25 cellular contexts compared by ENCODE assay signal in genomic region chr4:6632125-6632524, GRCh38. TPM values are rescaled to one million over a fixed set of nuclear protein-coding genes. Genes with fewer than 3 reads are reported as not detected.
A peak's percentile ranks its signal among the peaks of the same experiment; 100 is the strongest.
DNase-seq lines count a peak whose midpoint lies in the region; ATAC-seq and TF ChIP-seq lines count a peak whose summit lies in the region.
"Had no signal": no experiment of that assay in that cellular context is flagged by ENCODE, and none has a peak within 500 bp of the region (broad histone marks: within the 10 kb centered on the region; RNA-seq: fewer than 3 reads in every experiment).

No MANE protein-coding gene starts in this region.

- H3K23ac ChIP-seq in H9 (ENCODE audit: insufficient read length, low read depth, low read length), result no peak overlapping the region

- ATAC-seq in GM19463 (IDR thresholded peaks at IDR 0.05; ENCODE audit: unreplicated experiment) (no peak), GM19324 (IDR thresholded peaks at IDR 0.05; ENCODE audit: low FRiP score, unreplicated experiment) (no peak)
- ATAC-seq: Panc1 had no signal

- no peak for TF ChIP-seq CTCF in H9 (conservative IDR thresholded peaks at IDR 0.05)
- TF ChIP-seq CTCF in esophagus squamous epithelium (IDR thresholded peaks at IDR 0.05), result no peak
- no peak for TF ChIP-seq CTCF in suprapubic skin (IDR thresholded peaks at IDR 0.05)
- TF ChIP-seq CTCF in testis (IDR thresholded peaks at IDR 0.05), result no peak

- no peak overlapping the region for H2BK12ac ChIP-seq in H9 (ENCODE audit: insufficient read length, low read depth, low read length)

- H3K27me3 ChIP-seq in H9 (ENCODE audit: insufficient read depth, low read length) (no peaks in the 10 kb centered on the region), esophagus squamous epithelium (no peaks in the 10 kb centered on the region), suprapubic skin (no peaks in the 10 kb centered on the region), testis (no peaks in the 10 kb centered on the region)
- H3K27me3 ChIP-seq: MG63 had no signal

- no peak overlapping the region for H3K14ac ChIP-seq in H9 (ENCODE audit: insufficient read depth, low read length)

- WGBS in H9 (ENCODE audit: extremely low coverage, insufficient read length, low lambda C conversion rate), result no CpG with 5 or more reads among the region's 4 CpGs
- WGBS in esophagus squamous epithelium, 2 donors, result 82 to 89% methylated on average over 2 to 4 of the region's 4 CpGs
- 87% methylated on average over 4 of the region's 4 CpGs for WGBS in suprapubic skin
- WGBS in testis, 2 donors, result 94 to 100% methylated on average over 3 to 4 of the region's 4 CpGs

- no peaks in the 10 kb centered on the region for H3K9me3 Mint-ChIP-seq in activated naive CD4-positive, alpha-beta T cell treated with anti-CD3 and anti-CD28 coated beads for 36 hours
- H3K9me3 Mint-ChIP-seq in H9, result no peaks in the 10 kb centered on the region
- H3K9me3 Mint-ChIP-seq: CD4-positive, alpha-beta T cell; GM23338 had no signal

- H3K36me3 ChIP-seq in esophagus squamous epithelium, result no peaks in the 10 kb centered on the region
- H3K36me3 ChIP-seq in suprapubic skin, result no peaks in the 10 kb centered on the region
- no peaks in the 10 kb centered on the region for H3K36me3 ChIP-seq in testis (ENCODE audit: low read depth, missing control alignments)
- H3K36me3 ChIP-seq: MG63 had no signal

- H3K9me3 ChIP-seq in H9 (ENCODE audit: control insufficient read depth, low read depth, low read length), result no peaks in the 10 kb centered on the region
- H3K9me3 ChIP-seq in esophagus squamous epithelium, result no peaks in the 10 kb centered on the region
- H3K9me3 ChIP-seq in suprapubic skin, result no peaks in the 10 kb centered on the region
- no peaks in the 10 kb centered on the region for H3K9me3 ChIP-seq in testis
- H3K9me3 ChIP-seq: MG63 had no signal

- no peaks in the 10 kb centered on the region for H3K36me3 Mint-ChIP-seq in activated naive CD4-positive, alpha-beta T cell treated with anti-CD3 and anti-CD28 coated beads for 36 hours (ENCODE audit: low read depth)
- H3K36me3 Mint-ChIP-seq in H9 (ENCODE audit: insufficient read depth in 1 of 3, low read depth in 3 of 3), result no peaks in the 10 kb centered on the region

- no peaks in the 10 kb centered on the region for H3K79me1 ChIP-seq in H9 (ENCODE audit: insufficient read depth, low read depth, low read length, poor library complexity, severe bottlenecking)

- no peak overlapping the region for H3K56ac ChIP-seq in H9 (ENCODE audit: insufficient read length, low read depth, low read length)

- H3K27me3 Mint-ChIP-seq in activated naive CD4-positive, alpha-beta T cell treated with anti-CD3 and anti-CD28 coated beads for 36 hours (ENCODE audit: low read depth), result no peaks in the 10 kb centered on the region
- H3K27me3 Mint-ChIP-seq in H9 (ENCODE audit: low read depth), result no peaks in the 10 kb centered on the region; the same call in none of the 2 replicates
- H3K27me3 Mint-ChIP-seq: CD4-positive, alpha-beta T cell had no signal

- no peak overlapping the region for H4K5ac ChIP-seq in H9 (ENCODE audit: insufficient read length, low read depth, low read length)

- CTCF ChIA-PET in activated naive CD4-positive, alpha-beta T cell treated with anti-CD3 and anti-CD28 coated beads for 36 hours (lab: Charles Lee), result no interaction called here

- no peak overlapping the region for H2BK15ac ChIP-seq in H9 (ENCODE audit: low read depth, low read length)

- no peak overlapping the region for H4K8ac ChIP-seq in H9 (replicated peaks; ENCODE audit: insufficient read length, low read depth, low read length)

- H3K4me2 ChIP-seq in H9 (ENCODE audit: insufficient read depth, insufficient read length, low read length), result no peak overlapping the region
- H3K4me2 ChIP-seq: GM23338 had no signal

- H3K18ac ChIP-seq in H9 (ENCODE audit: insufficient read length, low read depth, low read length), result no peak overlapping the region

- H2AK5ac ChIP-seq in H9 (ENCODE audit: insufficient read length, low read length), result no peak overlapping the region

- DNase-seq in activated naive CD4-positive, alpha-beta T cell treated with anti-CD3 and anti-CD28 coated beads for 36 hours, result no peak
- DNase-seq in activated naive CD4-positive, alpha-beta T cell (lab: John Stamatoyannopoulos, UW), result no peak
- DNase-seq in H9, result no peak
- no peak for DNase-seq in esophagus squamous epithelium (lab: John Stamatoyannopoulos, UW)
- peak in 1 of 2 donors; percentile 16 for DNase-seq in suprapubic skin (ENCODE audit: low spot score in 2 of 2)
- no peak for DNase-seq in testis
- DNase-seq: CD4-positive, alpha-beta T cell; DMS53; HCEC 1CT; IMR-90; KG1; MG63; NCI-H1105 treated with DMSO at 0.1 percent for 48 hours; NCI-H146; NCI-H1930; NCI-H2107; NCI-H446; NCI-H526; NCI-H82; NK-92 treated with Interleukin-12 subunit alpha and Interleukin-12 subunit beta, amount 100 ng/mL, for 24 hours; SHP77 treated with DMSO at 0.1 percent for 48 hours had no signal

- H3K27ac Mint-ChIP-seq in activated naive CD4-positive, alpha-beta T cell treated with anti-CD3 and anti-CD28 coated beads for 36 hours, result peak overlapping the region; percentile 16
- peak overlapping the region in 2 of 3 experiments; percentile 38 to 41; a peak in 2 of 7 replicates for H3K27ac Mint-ChIP-seq in H9
- H3K27ac Mint-ChIP-seq: CD4-positive, alpha-beta T cell had no signal

- H3K9ac ChIP-seq in H9 (ENCODE audit: extremely low read depth, insufficient read length, low read length), result no peak overlapping the region

- H3K4me3 Mint-ChIP-seq in activated naive CD4-positive, alpha-beta T cell treated with anti-CD3 and anti-CD28 coated beads for 36 hours, result no peak overlapping the region
- H3K4me3 Mint-ChIP-seq in H9, result no peak overlapping the region
- H3K4me3 Mint-ChIP-seq: CD4-positive, alpha-beta T cell; GM23338 had no signal

- H2BK120ac ChIP-seq in H9 (ENCODE audit: low read depth, low read length, poor library complexity, severe bottlenecking), result no peak overlapping the region

- no peak overlapping the region; the same call in 1 of the 2 replicates for H3K4ac ChIP-seq in H9 (ENCODE audit: low read depth, low read length)

- intact Hi-C loops in activated naive CD4-positive, alpha-beta T cell treated with anti-CD3 and anti-CD28 coated beads for 36 hours (cut with micrococcal nuclease), result no loop called here
- intact Hi-C loops in esophagus squamous epithelium (cut with DNase I) (no loop called here), testis (cut with DNase I; ENCODE audit: low total_unique reads) (no loop called here)

- H3K23me2 ChIP-seq in H9 (ENCODE audit: insufficient read length, low read depth, low read length, poor library complexity, severe bottlenecking), result no peaks in the 10 kb centered on the region

- TF ChIP-seq POLR2A in esophagus squamous epithelium (IDR thresholded peaks at IDR 0.05), result no peak
- TF ChIP-seq POLR2A in suprapubic skin (IDR thresholded peaks at IDR 0.05), result no peak
- TF ChIP-seq POLR2A in testis (IDR thresholded peaks at IDR 0.05), result no peak

- H4K20me1 ChIP-seq in H9 (ENCODE audit: control insufficient read depth, insufficient read depth, insufficient read length), result no peaks in the 10 kb centered on the region

- H3K4me3 ChIP-seq in esophagus squamous epithelium, result no peak overlapping the region
- no peak overlapping the region for H3K4me3 ChIP-seq in suprapubic skin
- no peak overlapping the region for H3K4me3 ChIP-seq in testis
- H3K4me3 ChIP-seq: GM23338, MG63 had no signal

- no peaks in the 10 kb centered on the region; the same call in 1 of the 2 replicates for H3K4me1 ChIP-seq in H9 (ENCODE audit: insufficient read depth, low read length)
- H3K4me1 ChIP-seq in esophagus squamous epithelium, result peaks cover 0 to 27% (median 6%) of the 10 kb centered on the region in 3 donors
- peaks cover 19% of the 10 kb centered on the region for H3K4me1 ChIP-seq in suprapubic skin
- no peaks in the 10 kb centered on the region for H3K4me1 ChIP-seq in testis

- H3T11ph ChIP-seq in H9 (ENCODE audit: low read length), result no peak overlapping the region

- no peak overlapping the region for H4K91ac ChIP-seq in H9 (ENCODE audit: insufficient read length, low read depth, low read length)

- H2AFZ ChIP-seq in H9 (ENCODE audit: low read length), result no peak overlapping the region
- H2AFZ ChIP-seq: GM23338 had no signal

- H3K27ac ChIP-seq in H9 (ENCODE audit: insufficient read length, low read depth, low read length) (no peak overlapping the region), esophagus squamous epithelium (peak overlapping the region in 3 of 4 donors; percentile 21 to 76 (median 65)), suprapubic skin (peak overlapping the region; percentile 73), testis (no peak overlapping the region)

- no peak overlapping the region for H2BK20ac ChIP-seq in H9 (ENCODE audit: low read depth, low read length, poor library complexity, severe bottlenecking)

- no peak overlapping the region for H2BK5ac ChIP-seq in H9 (ENCODE audit: insufficient read length, low read length)

- H3K4me1 Mint-ChIP-seq in activated naive CD4-positive, alpha-beta T cell treated with anti-CD3 and anti-CD28 coated beads for 36 hours (ENCODE audit: low read depth), result peaks cover 7% of the 10 kb centered on the region
- peaks cover 6 to 9% of the 10 kb centered on the region in 2 experiments; a peak in 2 of 4 replicates for H3K4me1 Mint-ChIP-seq in H9

- TF ChIP-seq EP300 in suprapubic skin (IDR thresholded peaks at IDR 0.05), result no peak

- H3K79me2 ChIP-seq in H9 (ENCODE audit: insufficient read depth, low read length), result no peaks in the 10 kb centered on the region

RNA-seq across cellular contexts. Expression of gene MRFAP1, which starts 8.4 kb away (rescaled TPM):
- total RNA-seq in activated naive CD4-positive, alpha-beta T cell treated with anti-CD3 and anti-CD28 coated beads for 36 hours, result 100 to 1,000 TPM; 150 to 151 TPM
- total RNA-seq in H9 (2021) (328 and 329 TPM in 2 replicates), esophagus squamous epithelium (100 to 1,000 TPM; 147 to 234 (median 186) TPM), suprapubic skin (100 to 1,000 TPM; 143 to 214 (median 163) TPM), testis (100 to 1,000 TPM; 289 to 308 TPM)
- 382 TPM for polyA plus RNA-seq in testis (ENCODE audit: insufficient read depth, low read depth, low replicate concordance)

RNA-seq across cellular contexts. Expression of gene MAN2B2, which starts 57.1 kb away (rescaled TPM):
- 10 to 100 TPM; 12.7 to 12.8 TPM for total RNA-seq in activated naive CD4-positive, alpha-beta T cell treated with anti-CD3 and anti-CD28 coated beads for 36 hours
- total RNA-seq in H9 (2021) (5.8 and 5.9 TPM in 2 replicates), esophagus squamous epithelium (10 to 100 TPM in 3 of 4 donors, 1 to 10 TPM in 1; 9.0 to 23.3 (median 14.3) TPM), suprapubic skin (10 to 100 TPM; 19.6 to 27.9 (median 25.2) TPM), testis (10 to 100 TPM; 17.0 to 23.7 TPM)
- 15.0 TPM for polyA plus RNA-seq in testis (ENCODE audit: insufficient read depth, low read depth, low replicate concordance)

Comparison
In these comparisons a context has a peak if more than half of its experiments do, and no peak if none do; other contexts are left out.
1. H3K27ac ChIP-seq: peak in esophagus squamous epithelium (3 of 4) and suprapubic skin (single experiment); none in H9 (single experiment) and testis (0 of 2).